ENCODE assay signal across 1 cellular context in the genomic region with DNA sequence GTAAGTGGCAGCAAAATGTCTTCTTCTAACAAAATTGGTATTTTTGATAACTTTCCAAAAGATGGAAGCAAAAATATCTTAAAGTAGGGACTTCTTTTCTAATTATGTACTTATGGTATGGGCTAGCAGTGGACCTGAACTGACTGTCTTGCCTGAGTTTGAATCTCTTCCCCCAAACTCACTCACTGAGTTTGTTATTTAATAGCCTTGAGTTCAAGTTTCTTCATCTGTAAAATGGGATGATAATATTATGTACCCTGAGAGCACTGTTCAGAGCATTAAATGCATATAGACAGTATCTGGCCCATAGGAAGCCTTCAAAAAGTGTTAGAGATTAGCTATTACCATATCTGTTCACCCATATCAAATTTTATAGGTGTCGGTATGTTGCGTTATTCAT.
TF ChIP-seq lines count a peak whose summit lies in the region.

No MANE protein-coding gene starts in this region.

TF ChIP-seq in GM12878, 131 proteins besides CTCF, POLR2A, EP300 and RAD21 (continued from another document):
- no peak for TF ChIP-seq CEBPZ (IDR thresholded peaks at IDR 0.05; ENCODE audit: low read depth, low read length)
- no peak for TF ChIP-seq SPI1 (IDR thresholded peaks at IDR 0.05; ENCODE audit: borderline replicate concordance, insufficient read depth, low read depth, low read length)
- TF ChIP-seq, protein P1, sequence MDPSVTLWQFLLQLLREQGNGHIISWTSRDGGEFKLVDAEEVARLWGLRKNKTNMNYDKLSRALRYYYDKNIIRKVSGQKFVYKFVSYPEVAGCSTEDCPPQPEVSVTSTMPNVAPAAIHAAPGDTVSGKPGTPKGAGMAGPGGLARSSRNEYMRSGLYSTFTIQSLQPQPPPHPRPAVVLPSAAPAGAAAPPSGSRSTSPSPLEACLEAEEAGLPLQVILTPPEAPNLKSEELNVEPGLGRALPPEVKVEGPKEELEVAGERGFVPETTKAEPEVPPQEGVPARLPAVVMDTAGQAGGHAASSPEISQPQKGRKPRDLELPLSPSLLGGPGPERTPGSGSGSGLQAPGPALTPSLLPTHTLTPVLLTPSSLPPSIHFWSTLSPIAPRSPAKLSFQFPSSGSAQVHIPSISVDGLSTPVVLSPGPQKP (IDR thresholded peaks at IDR 0.05; ENCODE audit: low read depth, low read length), result no peak
- no peak for TF ChIP-seq NFXL1 (IDR thresholded peaks at IDR 0.05; ENCODE audit: borderline replicate concordance)
- TF ChIP-seq, protein P2, sequence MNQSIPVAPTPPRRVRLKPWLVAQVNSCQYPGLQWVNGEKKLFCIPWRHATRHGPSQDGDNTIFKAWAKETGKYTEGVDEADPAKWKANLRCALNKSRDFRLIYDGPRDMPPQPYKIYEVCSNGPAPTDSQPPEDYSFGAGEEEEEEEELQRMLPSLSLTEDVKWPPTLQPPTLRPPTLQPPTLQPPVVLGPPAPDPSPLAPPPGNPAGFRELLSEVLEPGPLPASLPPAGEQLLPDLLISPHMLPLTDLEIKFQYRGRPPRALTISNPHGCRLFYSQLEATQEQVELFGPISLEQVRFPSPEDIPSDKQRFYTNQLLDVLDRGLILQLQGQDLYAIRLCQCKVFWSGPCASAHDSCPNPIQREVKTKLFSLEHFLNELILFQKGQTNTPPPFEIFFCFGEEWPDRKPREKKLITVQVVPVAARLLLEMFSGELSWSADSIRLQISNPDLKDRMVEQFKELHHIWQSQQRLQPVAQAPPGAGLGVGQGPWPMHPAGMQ (IDR thresholded peaks at IDR 0.05; ENCODE audit: borderline replicate concordance), result no peak
- no peak for TF ChIP-seq PRDM15 (CRISPR knock-in tag; IDR thresholded peaks at IDR 0.05)
- TF ChIP-seq USF1 (IDR thresholded peaks at IDR 0.05; ENCODE audit: borderline replicate concordance, extremely low read length, insufficient read depth, low read depth, low read length), result no peak
- TF ChIP-seq PAX8 (IDR thresholded peaks at IDR 0.05), result peak; percentile 30; the same call in 1 of the 2 replicates
- no peak for TF ChIP-seq GATAD2B (conservative IDR thresholded peaks at IDR 0.05; ENCODE audit: low read depth)
- TF ChIP-seq TCF3 (IDR thresholded peaks at IDR 0.05; ENCODE audit: borderline replicate concordance, insufficient read depth, low read depth, low read length), result no peak
- TF ChIP-seq SIX5 (IDR thresholded peaks at IDR 0.05; ENCODE audit: low read depth, low read length, severe bottlenecking), result no peak
- TF ChIP-seq, protein P3, sequence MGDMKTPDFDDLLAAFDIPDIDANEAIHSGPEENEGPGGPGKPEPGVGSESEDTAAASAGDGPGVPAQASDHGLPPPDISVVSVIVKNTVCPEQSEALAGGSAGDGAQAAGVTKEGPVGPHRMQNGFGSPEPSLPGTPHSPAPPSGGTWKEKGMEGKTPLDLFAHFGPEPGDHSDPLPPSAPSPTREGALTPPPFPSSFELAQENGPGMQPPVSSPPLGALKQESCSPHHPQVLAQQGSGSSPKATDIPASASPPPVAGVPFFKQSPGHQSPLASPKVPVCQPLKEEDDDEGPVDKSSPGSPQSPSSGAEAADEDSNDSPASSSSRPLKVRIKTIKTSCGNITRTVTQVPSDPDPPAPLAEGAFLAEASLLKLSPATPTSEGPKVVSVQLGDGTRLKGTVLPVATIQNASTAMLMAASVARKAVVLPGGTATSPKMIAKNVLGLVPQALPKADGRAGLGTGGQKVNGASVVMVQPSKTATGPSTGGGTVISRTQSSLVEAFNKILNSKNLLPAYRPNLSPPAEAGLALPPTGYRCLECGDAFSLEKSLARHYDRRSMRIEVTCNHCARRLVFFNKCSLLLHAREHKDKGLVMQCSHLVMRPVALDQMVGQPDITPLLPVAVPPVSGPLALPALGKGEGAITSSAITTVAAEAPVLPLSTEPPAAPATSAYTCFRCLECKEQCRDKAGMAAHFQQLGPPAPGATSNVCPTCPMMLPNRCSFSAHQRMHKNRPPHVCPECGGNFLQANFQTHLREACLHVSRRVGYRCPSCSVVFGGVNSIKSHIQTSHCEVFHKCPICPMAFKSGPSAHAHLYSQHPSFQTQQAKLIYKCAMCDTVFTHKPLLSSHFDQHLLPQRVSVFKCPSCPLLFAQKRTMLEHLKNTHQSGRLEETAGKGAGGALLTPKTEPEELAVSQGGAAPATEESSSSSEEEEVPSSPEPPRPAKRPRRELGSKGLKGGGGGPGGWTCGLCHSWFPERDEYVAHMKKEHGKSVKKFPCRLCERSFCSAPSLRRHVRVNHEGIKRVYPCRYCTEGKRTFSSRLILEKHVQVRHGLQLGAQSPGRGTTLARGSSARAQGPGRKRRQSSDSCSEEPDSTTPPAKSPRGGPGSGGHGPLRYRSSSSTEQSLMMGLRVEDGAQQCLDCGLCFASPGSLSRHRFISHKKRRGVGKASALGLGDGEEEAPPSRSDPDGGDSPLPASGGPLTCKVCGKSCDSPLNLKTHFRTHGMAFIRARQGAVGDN (IDR thresholded peaks at IDR 0.05), result no peak
- TF ChIP-seq IKZF1 (conservative IDR thresholded peaks at IDR 0.05), result no peak
- TF ChIP-seq SREBF2 (IDR thresholded peaks at IDR 0.05; ENCODE audit: low read length), result no peak
- TF ChIP-seq PBX3 (IDR thresholded peaks at IDR 0.05; ENCODE audit: insufficient replicate concordance, low read depth, low read length), result no peak
TF ChIP-seq in GM12878: peak in this region for 4.
